2 cellular contexts compared by ENCODE assay signal in the genomic region with DNA sequence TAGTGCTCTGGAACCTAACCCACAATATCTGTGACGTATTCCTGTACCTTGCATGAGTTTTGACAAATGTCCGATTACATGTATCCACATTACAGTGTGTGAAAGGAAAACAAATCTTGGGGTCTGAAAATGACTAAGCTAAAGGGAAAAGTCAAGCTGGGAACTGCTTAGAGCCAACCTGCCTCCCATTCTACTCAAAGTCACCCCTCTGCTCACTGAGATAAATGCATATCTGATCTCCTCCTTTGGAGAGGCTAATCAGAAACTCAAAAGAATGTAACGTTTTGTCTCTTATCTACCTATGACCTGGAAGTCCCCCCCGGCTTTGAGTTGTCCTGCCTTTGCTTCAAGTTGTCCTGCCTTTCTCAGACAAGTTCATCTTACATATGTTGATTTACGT.
TF ChIP-seq lines count a peak whose summit lies in the region.

No MANE protein-coding gene starts in this region.

TF ChIP-seq in A549, 52 proteins besides CTCF, POLR2A, EP300 and RAD21:
- TF ChIP-seq ZSCAN20 (CRISPR knock-in tag; IDR thresholded peaks at IDR 0.05) (no peak), CBX8 (IDR thresholded peaks at IDR 0.05) (no peak), JUNB (IDR thresholded peaks at IDR 0.05) (no peak), RCOR1 (IDR thresholded peaks at IDR 0.05; ENCODE audit: low read depth, low read length) (no peak), TFCP2L1 (CRISPR knock-in tag; IDR thresholded peaks at IDR 0.05) (no peak), SMC3 (IDR thresholded peaks at IDR 0.05) (no peak), NFE2L2 (conservative IDR thresholded peaks at IDR 0.05; ENCODE audit: low read length) (no peak), NR3C1 (IDR thresholded peaks at IDR 0.05) (no peak), MYC (IDR thresholded peaks at IDR 0.05; ENCODE audit: borderline replicate concordance, low read length) (no peak), CHD2 (IDR thresholded peaks at IDR 0.05; ENCODE audit: low read length, partially characterized antibody) (no peak)
- TF ChIP-seq, protein P1, sequence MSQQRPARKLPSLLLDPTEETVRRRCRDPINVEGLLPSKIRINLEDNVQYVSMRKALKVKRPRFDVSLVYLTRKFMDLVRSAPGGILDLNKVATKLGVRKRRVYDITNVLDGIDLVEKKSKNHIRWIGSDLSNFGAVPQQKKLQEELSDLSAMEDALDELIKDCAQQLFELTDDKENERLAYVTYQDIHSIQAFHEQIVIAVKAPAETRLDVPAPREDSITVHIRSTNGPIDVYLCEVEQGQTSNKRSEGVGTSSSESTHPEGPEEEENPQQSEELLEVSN (IDR thresholded peaks at IDR 0.05; ENCODE audit: borderline replicate concordance, low read depth) = no peak
- TF ChIP-seq, protein P2, sequence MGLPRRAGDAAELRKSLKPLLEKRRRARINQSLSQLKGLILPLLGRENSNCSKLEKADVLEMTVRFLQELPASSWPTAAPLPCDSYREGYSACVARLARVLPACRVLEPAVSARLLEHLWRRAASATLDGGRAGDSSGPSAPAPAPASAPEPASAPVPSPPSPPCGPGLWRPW (IDR thresholded peaks at IDR 0.05) = no peak
- TF ChIP-seq, protein P3, sequence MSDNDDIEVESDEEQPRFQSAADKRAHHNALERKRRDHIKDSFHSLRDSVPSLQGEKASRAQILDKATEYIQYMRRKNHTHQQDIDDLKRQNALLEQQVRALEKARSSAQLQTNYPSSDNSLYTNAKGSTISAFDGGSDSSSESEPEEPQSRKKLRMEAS (IDR thresholded peaks at IDR 0.05) = no peak
- TF ChIP-seq, protein P4, sequence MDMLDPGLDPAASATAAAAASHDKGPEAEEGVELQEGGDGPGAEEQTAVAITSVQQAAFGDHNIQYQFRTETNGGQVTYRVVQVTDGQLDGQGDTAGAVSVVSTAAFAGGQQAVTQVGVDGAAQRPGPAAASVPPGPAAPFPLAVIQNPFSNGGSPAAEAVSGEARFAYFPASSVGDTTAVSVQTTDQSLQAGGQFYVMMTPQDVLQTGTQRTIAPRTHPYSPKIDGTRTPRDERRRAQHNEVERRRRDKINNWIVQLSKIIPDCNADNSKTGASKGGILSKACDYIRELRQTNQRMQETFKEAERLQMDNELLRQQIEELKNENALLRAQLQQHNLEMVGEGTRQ (IDR thresholded peaks at IDR 0.05) = no peak

TF ChIP-seq in K562, 482 proteins besides CTCF, POLR2A, EP300 and RAD21 (continues in another document):
- TF ChIP-seq MEIS2 (IDR thresholded peaks at IDR 0.05; ENCODE audit: partially characterized antibody) (peak; percentile 40), ARID1B (IDR thresholded peaks at IDR 0.05) (peak; percentile 82), XRCC5 (IDR thresholded peaks at IDR 0.05; ENCODE audit: low read depth, low read length) (no peak), MAFG (tag; conservative IDR thresholded peaks at IDR 0.05) (0 out of 2 replicates have a peak, but pooled peaks have one; percentile 20), NFE2 (IDR thresholded peaks at IDR 0.05; ENCODE audit: low read depth) (peak; percentile 58), CBFA2T2 (conservative IDR thresholded peaks at IDR 0.05) (peak; percentile 66), HNRNPL (IDR thresholded peaks at IDR 0.05; ENCODE audit: low read depth, low read length) (no peak), SMARCA4 (IDR thresholded peaks at IDR 0.05) (peak; percentile 48; the same call in 1 of the 2 replicates), TFAM (CRISPR knock-in tag; conservative IDR thresholded peaks at IDR 0.05) (no peak), ZBED1 (IDR thresholded peaks at IDR 0.05) (no peak), CREM (IDR thresholded peaks at IDR 0.05; ENCODE audit: low read depth) (0 out of 2 replicates have a peak, but pooled peaks have one; percentile 10), EHMT2 (IDR thresholded peaks at IDR 0.05) (no peak), XRCC4 (IDR thresholded peaks at IDR 0.05; ENCODE audit: extremely low read depth, insufficient read depth, insufficient read length) (no peak), ZNF644 (tag; IDR thresholded peaks at IDR 0.05; ENCODE audit: low read depth) (no peak), ATF1 (CRISPR knock-in tag; IDR thresholded peaks at IDR 0.05) (no peak), ATF1 (tag; IDR thresholded peaks at IDR 0.05) (0 out of 2 replicates have a peak, but pooled peaks have one; percentile 32), SMARCE1 (IDR thresholded peaks at IDR 0.05) (peak; percentile 61; the same call in 1 of the 2 replicates), DPF2 (IDR thresholded peaks at IDR 0.05) (peak; percentile 72), ZNF3 (CRISPR knock-in tag; IDR thresholded peaks at IDR 0.05) (no peak), TRIM24 (IDR thresholded peaks at IDR 0.05) (0 out of 4 replicates have a peak, but pooled peaks of 1 of the 2 experiments have one; percentile 31), BRF1 (IDR thresholded peaks at IDR 0.05; ENCODE audit: borderline replicate concordance, extremely low read depth, insufficient read length) (no peak), CXXC5 (CRISPR knock-in tag; IDR thresholded peaks at IDR 0.05) (peak; percentile 43), SOX6 (IDR thresholded peaks at IDR 0.05) (peak; percentile 90), MED1 (CRISPR knock-in tag; IDR thresholded peaks at IDR 0.05; ENCODE audit: borderline replicate concordance) (no peak), ZNF408 (CRISPR knock-in tag; IDR thresholded peaks at IDR 0.05; ENCODE audit: low read depth) (no peak), RCOR1 (IDR thresholded peaks at IDR 0.05; ENCODE audit: borderline replicate concordance in 1 of 2, low read depth in 2 of 2, low read length in 2 of 2) (0 out of 4 replicates have a peak, but pooled peaks of 1 of the 2 experiments have one; percentile 5), ADNP (tag; IDR thresholded peaks at IDR 0.05) (no peak), MCM7 (IDR thresholded peaks at IDR 0.05) (no peak), NCOR1 (IDR thresholded peaks at IDR 0.05) (peak; percentile 40; the same call in 1 of the 2 replicates), NCOA4 (IDR thresholded peaks at IDR 0.05; ENCODE audit: partially characterized antibody) (no peak)
- TF ChIP-seq, protein P5, sequence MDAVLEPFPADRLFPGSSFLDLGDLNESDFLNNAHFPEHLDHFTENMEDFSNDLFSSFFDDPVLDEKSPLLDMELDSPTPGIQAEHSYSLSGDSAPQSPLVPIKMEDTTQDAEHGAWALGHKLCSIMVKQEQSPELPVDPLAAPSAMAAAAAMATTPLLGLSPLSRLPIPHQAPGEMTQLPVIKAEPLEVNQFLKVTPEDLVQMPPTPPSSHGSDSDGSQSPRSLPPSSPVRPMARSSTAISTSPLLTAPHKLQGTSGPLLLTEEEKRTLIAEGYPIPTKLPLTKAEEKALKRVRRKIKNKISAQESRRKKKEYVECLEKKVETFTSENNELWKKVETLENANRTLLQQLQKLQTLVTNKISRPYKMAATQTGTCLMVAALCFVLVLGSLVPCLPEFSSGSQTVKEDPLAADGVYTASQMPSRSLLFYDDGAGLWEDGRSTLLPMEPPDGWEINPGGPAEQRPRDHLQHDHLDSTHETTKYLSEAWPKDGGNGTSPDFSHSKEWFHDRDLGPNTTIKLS (IDR thresholded peaks at IDR 0.05; ENCODE audit: borderline replicate concordance, low read depth) = no peak
- TF ChIP-seq, protein P6, sequence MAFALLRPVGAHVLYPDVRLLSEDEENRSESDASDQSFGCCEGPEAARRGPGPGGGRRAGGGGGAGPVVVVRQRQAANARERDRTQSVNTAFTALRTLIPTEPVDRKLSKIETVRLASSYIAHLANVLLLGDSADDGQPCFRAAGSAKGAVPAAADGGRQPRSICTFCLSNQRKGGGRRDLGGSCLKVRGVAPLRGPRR (CRISPR knock-in tag; IDR thresholded peaks at IDR 0.05) = no peak
- TF ChIP-seq, protein P7, sequence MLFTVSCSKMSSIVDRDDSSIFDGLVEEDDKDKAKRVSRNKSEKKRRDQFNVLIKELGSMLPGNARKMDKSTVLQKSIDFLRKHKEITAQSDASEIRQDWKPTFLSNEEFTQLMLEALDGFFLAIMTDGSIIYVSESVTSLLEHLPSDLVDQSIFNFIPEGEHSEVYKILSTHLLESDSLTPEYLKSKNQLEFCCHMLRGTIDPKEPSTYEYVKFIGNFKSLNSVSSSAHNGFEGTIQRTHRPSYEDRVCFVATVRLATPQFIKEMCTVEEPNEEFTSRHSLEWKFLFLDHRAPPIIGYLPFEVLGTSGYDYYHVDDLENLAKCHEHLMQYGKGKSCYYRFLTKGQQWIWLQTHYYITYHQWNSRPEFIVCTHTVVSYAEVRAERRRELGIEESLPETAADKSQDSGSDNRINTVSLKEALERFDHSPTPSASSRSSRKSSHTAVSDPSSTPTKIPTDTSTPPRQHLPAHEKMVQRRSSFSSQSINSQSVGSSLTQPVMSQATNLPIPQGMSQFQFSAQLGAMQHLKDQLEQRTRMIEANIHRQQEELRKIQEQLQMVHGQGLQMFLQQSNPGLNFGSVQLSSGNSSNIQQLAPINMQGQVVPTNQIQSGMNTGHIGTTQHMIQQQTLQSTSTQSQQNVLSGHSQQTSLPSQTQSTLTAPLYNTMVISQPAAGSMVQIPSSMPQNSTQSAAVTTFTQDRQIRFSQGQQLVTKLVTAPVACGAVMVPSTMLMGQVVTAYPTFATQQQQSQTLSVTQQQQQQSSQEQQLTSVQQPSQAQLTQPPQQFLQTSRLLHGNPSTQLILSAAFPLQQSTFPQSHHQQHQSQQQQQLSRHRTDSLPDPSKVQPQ (CRISPR knock-in tag; IDR thresholded peaks at IDR 0.05; ENCODE audit: borderline replicate concordance) = no peak
- TF ChIP-seq, protein P8, sequence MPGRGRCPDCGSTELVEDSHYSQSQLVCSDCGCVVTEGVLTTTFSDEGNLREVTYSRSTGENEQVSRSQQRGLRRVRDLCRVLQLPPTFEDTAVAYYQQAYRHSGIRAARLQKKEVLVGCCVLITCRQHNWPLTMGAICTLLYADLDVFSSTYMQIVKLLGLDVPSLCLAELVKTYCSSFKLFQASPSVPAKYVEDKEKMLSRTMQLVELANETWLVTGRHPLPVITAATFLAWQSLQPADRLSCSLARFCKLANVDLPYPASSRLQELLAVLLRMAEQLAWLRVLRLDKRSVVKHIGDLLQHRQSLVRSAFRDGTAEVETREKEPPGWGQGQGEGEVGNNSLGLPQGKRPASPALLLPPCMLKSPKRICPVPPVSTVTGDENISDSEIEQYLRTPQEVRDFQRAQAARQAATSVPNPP (IDR thresholded peaks at IDR 0.05; ENCODE audit: borderline replicate concordance, insufficient read depth, insufficient read length) = no peak
- TF ChIP-seq, protein P9, sequence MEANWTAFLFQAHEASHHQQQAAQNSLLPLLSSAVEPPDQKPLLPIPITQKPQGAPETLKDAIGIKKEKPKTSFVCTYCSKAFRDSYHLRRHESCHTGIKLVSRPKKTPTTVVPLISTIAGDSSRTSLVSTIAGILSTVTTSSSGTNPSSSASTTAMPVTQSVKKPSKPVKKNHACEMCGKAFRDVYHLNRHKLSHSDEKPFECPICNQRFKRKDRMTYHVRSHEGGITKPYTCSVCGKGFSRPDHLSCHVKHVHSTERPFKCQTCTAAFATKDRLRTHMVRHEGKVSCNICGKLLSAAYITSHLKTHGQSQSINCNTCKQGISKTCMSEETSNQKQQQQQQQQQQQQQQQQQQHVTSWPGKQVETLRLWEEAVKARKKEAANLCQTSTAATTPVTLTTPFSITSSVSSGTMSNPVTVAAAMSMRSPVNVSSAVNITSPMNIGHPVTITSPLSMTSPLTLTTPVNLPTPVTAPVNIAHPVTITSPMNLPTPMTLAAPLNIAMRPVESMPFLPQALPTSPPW (CRISPR knock-in tag; IDR thresholded peaks at IDR 0.05) = peak; percentile 17; the same call in 1 of the 2 replicates
- TF ChIP-seq, protein P10, sequence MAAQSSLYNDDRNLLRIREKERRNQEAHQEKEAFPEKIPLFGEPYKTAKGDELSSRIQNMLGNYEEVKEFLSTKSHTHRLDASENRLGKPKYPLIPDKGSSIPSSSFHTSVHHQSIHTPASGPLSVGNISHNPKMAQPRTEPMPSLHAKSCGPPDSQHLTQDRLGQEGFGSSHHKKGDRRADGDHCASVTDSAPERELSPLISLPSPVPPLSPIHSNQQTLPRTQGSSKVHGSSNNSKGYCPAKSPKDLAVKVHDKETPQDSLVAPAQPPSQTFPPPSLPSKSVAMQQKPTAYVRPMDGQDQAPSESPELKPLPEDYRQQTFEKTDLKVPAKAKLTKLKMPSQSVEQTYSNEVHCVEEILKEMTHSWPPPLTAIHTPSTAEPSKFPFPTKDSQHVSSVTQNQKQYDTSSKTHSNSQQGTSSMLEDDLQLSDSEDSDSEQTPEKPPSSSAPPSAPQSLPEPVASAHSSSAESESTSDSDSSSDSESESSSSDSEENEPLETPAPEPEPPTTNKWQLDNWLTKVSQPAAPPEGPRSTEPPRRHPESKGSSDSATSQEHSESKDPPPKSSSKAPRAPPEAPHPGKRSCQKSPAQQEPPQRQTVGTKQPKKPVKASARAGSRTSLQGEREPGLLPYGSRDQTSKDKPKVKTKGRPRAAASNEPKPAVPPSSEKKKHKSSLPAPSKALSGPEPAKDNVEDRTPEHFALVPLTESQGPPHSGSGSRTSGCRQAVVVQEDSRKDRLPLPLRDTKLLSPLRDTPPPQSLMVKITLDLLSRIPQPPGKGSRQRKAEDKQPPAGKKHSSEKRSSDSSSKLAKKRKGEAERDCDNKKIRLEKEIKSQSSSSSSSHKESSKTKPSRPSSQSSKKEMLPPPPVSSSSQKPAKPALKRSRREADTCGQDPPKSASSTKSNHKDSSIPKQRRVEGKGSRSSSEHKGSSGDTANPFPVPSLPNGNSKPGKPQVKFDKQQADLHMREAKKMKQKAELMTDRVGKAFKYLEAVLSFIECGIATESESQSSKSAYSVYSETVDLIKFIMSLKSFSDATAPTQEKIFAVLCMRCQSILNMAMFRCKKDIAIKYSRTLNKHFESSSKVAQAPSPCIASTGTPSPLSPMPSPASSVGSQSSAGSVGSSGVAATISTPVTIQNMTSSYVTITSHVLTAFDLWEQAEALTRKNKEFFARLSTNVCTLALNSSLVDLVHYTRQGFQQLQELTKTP (IDR thresholded peaks at IDR 0.05; ENCODE audit: low read depth in 1 of 2, partially characterized antibody in 2 of 2) = no peak
- TF ChIP-seq, protein P11, sequence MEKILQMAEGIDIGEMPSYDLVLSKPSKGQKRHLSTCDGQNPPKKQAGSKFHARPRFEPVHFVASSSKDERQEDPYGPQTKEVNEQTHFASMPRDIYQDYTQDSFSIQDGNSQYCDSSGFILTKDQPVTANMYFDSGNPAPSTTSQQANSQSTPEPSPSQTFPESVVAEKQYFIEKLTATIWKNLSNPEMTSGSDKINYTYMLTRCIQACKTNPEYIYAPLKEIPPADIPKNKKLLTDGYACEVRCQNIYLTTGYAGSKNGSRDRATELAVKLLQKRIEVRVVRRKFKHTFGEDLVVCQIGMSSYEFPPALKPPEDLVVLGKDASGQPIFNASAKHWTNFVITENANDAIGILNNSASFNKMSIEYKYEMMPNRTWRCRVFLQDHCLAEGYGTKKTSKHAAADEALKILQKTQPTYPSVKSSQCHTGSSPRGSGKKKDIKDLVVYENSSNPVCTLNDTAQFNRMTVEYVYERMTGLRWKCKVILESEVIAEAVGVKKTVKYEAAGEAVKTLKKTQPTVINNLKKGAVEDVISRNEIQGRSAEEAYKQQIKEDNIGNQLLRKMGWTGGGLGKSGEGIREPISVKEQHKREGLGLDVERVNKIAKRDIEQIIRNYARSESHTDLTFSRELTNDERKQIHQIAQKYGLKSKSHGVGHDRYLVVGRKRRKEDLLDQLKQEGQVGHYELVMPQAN (IDR thresholded peaks at IDR 0.05; ENCODE audit: borderline replicate concordance) = no peak
